In the genomic region with DNA sequence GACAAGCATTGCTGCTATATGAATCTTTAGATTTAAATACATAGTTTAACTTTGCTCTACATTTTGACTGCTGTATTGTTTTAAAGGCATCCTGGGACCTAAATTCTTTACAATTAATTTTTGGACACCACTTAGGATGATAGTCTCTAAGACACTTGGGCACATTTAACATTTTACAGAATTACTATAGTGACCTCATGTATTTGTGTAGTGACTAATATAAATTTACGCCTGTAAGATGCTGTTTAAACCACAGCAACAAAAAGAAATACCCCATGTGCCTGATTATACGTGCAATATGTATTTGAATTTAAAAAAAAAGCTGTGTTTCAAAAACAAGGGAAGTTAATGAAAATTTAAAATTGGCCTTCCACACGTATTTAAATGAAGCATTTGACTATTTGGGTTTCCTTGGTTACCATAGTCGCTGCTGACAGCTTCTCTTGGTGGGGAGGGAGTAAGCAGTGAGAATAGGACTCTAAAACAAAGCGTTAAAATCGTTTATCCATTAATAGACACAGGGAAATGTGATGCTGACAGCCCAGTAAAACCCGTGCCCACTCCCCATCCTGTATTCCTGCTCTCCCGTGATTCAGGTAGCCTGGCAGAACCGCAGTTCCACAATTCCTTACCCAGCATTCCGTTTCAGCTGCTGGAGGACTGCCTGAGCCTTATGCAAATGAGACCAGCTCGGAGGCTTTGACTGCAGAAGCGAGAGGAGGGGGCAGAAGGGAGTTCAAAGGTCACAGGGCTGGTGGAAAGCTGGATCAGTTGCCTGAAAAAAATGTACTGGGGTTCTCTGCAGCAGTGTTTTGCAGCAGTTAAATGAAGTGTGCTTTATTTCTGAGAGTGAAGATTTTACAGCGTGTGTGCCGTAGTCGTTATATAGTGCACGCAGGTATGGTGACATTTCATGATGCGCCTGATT, we compare ENCODE assay signal across 8 cellular contexts.
DNase-seq lines count a peak whose midpoint lies in the region; ATAC-seq and TF ChIP-seq lines count a peak whose summit lies in the region.

No MANE protein-coding gene starts in this region.

- H3K36me3 Mint-ChIP-seq in activated CD4-positive, alpha-beta T cell treated with anti-CD3 and anti-CD28 coated beads, Interleukin-2, amount 10 ng/mL, durations not matched to agents 7 days and 5 days (ENCODE audit: low read depth): no peaks in the 10 kb centered on the region

- H3K27me3 Mint-ChIP-seq in activated CD4-positive, alpha-beta T cell treated with anti-CD3 and anti-CD28 coated beads, Interleukin-2, amount 10 ng/mL, durations not matched to agents 7 days and 5 days: peaks cover 4% of the 10 kb centered on the region

- ATAC-seq in Right ventricle myocardium superior (ENCODE audit: poor library complexity) (peak; percentile 95), omental fat pad (ENCODE audit: low FRiP score) (peak; percentile 59), GM18909 (IDR thresholded peaks at IDR 0.05; ENCODE audit: poor library complexity, unreplicated experiment) (no peak), GM18505 (IDR thresholded peaks at IDR 0.05; ENCODE audit: unreplicated experiment) (no peak)

- no peak overlapping the region for H3K27ac Mint-ChIP-seq in activated CD4-positive, alpha-beta T cell treated with anti-CD3 and anti-CD28 coated beads, Interleukin-2, amount 10 ng/mL, durations not matched to agents 7 days and 5 days

- H3K9me3 ChIP-seq in MG63: no peaks in the 10 kb centered on the region

- H3K36me3 ChIP-seq in MG63: no peaks in the 10 kb centered on the region

- H3K9me3 Mint-ChIP-seq in activated CD4-positive, alpha-beta T cell treated with anti-CD3 and anti-CD28 coated beads, Interleukin-2, amount 10 ng/mL, durations not matched to agents 7 days and 5 days: no peaks in the 10 kb centered on the region

- H3K4me3 ChIP-seq in MG63: peak overlapping the region; percentile 16

- no peak for TF ChIP-seq CTCF in omental fat pad (IDR thresholded peaks at IDR 0.05)

- no peak for TF ChIP-seq POLR2A in GM18505 (IDR thresholded peaks at IDR 0.05; ENCODE audit: borderline replicate concordance, extremely low read depth, insufficient read depth, insufficient read length)

- intact Hi-C loops in Right ventricle myocardium superior (cut with DNase I): no loop called here

- CTCF ChIA-PET in activated CD4-positive, alpha-beta T cell treated with anti-CD3 and anti-CD28 coated beads, Interleukin-2, amount 10 ng/mL, durations not matched to agents 7 days and 5 days (lab: Charles Lee): no interaction called here

- no peaks in the 10 kb centered on the region for H3K4me1 Mint-ChIP-seq in activated CD4-positive, alpha-beta T cell treated with anti-CD3 and anti-CD28 coated beads, Interleukin-2, amount 10 ng/mL, durations not matched to agents 7 days and 5 days

- POLR2A ChIA-PET in activated CD4-positive, alpha-beta T cell treated with anti-CD3 and anti-CD28 coated beads, Interleukin-2, amount 10 ng/mL, durations not matched to agents 7 days and 5 days (lab: Charles Lee): no interaction called here

- no peak overlapping the region for H3K4me3 Mint-ChIP-seq in activated CD4-positive, alpha-beta T cell treated with anti-CD3 and anti-CD28 coated beads, Interleukin-2, amount 10 ng/mL, durations not matched to agents 7 days and 5 days

- DNase-seq in MG63 (peak; percentile 15), SK-N-DZ (ENCODE audit: low spot score) (peak; percentile 91), Right ventricle myocardium superior (peak; percentile 58), omental fat pad (ENCODE audit: low spot score) (no peak), cortex of kidney (lab: John Stamatoyannopoulos, UW) (no peak)
- no peak for DNase-seq in activated CD4-positive, alpha-beta T cell treated with anti-CD3 and anti-CD28 coated beads, Interleukin-2, amount 10 ng/mL, durations not matched to agents 7 days and 5 days

- peaks cover 27% of the 10 kb centered on the region; the same call in 1 of the 2 replicates for H3K27me3 ChIP-seq in MG63

Comparison
In these comparisons a context has a peak if more than half of its experiments do, and no peak if none do; other contexts are left out.
1. DNase-seq: peak in MG63 (single experiment), SK-N-DZ (single experiment) and Right ventricle myocardium superior (single experiment); none in omental fat pad (single experiment), activated CD4-positive, alpha-beta T cell treated with anti-CD3 and anti-CD28 coated beads, Interleukin-2, amount 10 ng/mL, durations not matched to agents 7 days and 5 days (single experiment) and cortex of kidney (single experiment).
2. ATAC-seq: peak in Right ventricle myocardium superior (single experiment) and omental fat pad (single experiment); none in GM18909 (single experiment) and GM18505 (single experiment).